ENCODE assay signal across 8 cellular contexts in genomic region chr17:65057520-65058075, GRCh38. TPM values are rescaled to one million over a fixed set of nuclear protein-coding genes. Genes with fewer than 3 reads are reported as not detected.
DNase-seq lines count a peak whose midpoint lies in the region; ATAC-seq and FAIRE-seq lines count a peak whose summit lies in the region.

No MANE protein-coding gene starts in this region.

- peaks cover 10% of the 10 kb centered on the region for H3K36me3 ChIP-seq in HUES6 (ENCODE audit: control insufficient read depth, insufficient read depth, low read length)

- no peak for DNase-seq in activated naive CD8-positive, alpha-beta T cell treated with anti-CD3 and anti-CD28 coated beads, Interleukin-2, amount 10 ng/mL, durations not matched to agents 7 days and 5 days
- DNase-seq in kidney tubule cell (ENCODE audit: low spot score) (peak; percentile 100), frontal cortex (ENCODE audit: low spot score in 2 of 2) (no peak), epidermal melanocyte (ENCODE audit: insufficient read length, low spot score) (no peak)
- DNase-seq in stimulated activated naive B cell treated with anti-CD40 and anti-IgM and Interleukin-4, amounts not matched to agents 10 μg/mL and 1 μg/mL and 100 μg/mL, for 72 hours = no peak
- DNase-seq in activated effector memory CD4-positive, alpha-beta T cell treated with anti-CD3 and anti-CD28 coated beads, Interleukin-2, amount 50 U/mL, for 16 hours = no peak

- H3K27me3 Mint-ChIP-seq in activated naive CD8-positive, alpha-beta T cell treated with anti-CD3 and anti-CD28 coated beads, Interleukin-2, amount 10 ng/mL, durations not matched to agents 7 days and 5 days = peaks cover 12% of the 10 kb centered on the region
- no peaks in the 10 kb centered on the region for H3K27me3 Mint-ChIP-seq in stimulated activated naive B cell treated with anti-CD40 and anti-IgM and Interleukin-4, amounts not matched to agents 10 μg/mL and 1 μg/mL and 100 μg/mL, for 72 hours

- peak overlapping the region; percentile 31; the same call in 1 of the 2 replicates for H3K27ac ChIP-seq in HUES6 (ENCODE audit: low read depth, low read length)

- peaks cover 27% of the 10 kb centered on the region for H3K4me1 Mint-ChIP-seq in activated naive CD8-positive, alpha-beta T cell treated with anti-CD3 and anti-CD28 coated beads, Interleukin-2, amount 10 ng/mL, durations not matched to agents 7 days and 5 days
- H3K4me1 Mint-ChIP-seq in stimulated activated naive B cell treated with anti-CD40 and anti-IgM and Interleukin-4, amounts not matched to agents 10 μg/mL and 1 μg/mL and 100 μg/mL, for 72 hours = peaks cover 15 to 42% of the 10 kb centered on the region in 2 donors

- peaks cover 36% of the 10 kb centered on the region for H3K4me1 ChIP-seq in HUES6 (ENCODE audit: control insufficient read depth, insufficient read depth, low read length)

- no peaks in the 10 kb centered on the region for H3K9me3 Mint-ChIP-seq in activated naive CD8-positive, alpha-beta T cell treated with anti-CD3 and anti-CD28 coated beads, Interleukin-2, amount 10 ng/mL, durations not matched to agents 7 days and 5 days
- no peaks in the 10 kb centered on the region for H3K9me3 Mint-ChIP-seq in stimulated activated naive B cell treated with anti-CD40 and anti-IgM and Interleukin-4, amounts not matched to agents 10 μg/mL and 1 μg/mL and 100 μg/mL, for 72 hours

- peaks cover 15% of the 10 kb centered on the region for H3K36me3 Mint-ChIP-seq in activated naive CD8-positive, alpha-beta T cell treated with anti-CD3 and anti-CD28 coated beads, Interleukin-2, amount 10 ng/mL, durations not matched to agents 7 days and 5 days
- H3K36me3 Mint-ChIP-seq in stimulated activated naive B cell treated with anti-CD40 and anti-IgM and Interleukin-4, amounts not matched to agents 10 μg/mL and 1 μg/mL and 100 μg/mL, for 72 hours = peaks cover 20 to 24% of the 10 kb centered on the region in 2 donors

- H3K27me3 ChIP-seq in HUES6 (ENCODE audit: control insufficient read depth, insufficient read depth, low read length) = no peaks in the 10 kb centered on the region

- peak overlapping the region; percentile 96 for H3K27ac Mint-ChIP-seq in activated naive CD8-positive, alpha-beta T cell treated with anti-CD3 and anti-CD28 coated beads, Interleukin-2, amount 10 ng/mL, durations not matched to agents 7 days and 5 days
- H3K27ac Mint-ChIP-seq in stimulated activated naive B cell treated with anti-CD40 and anti-IgM and Interleukin-4, amounts not matched to agents 10 μg/mL and 1 μg/mL and 100 μg/mL, for 72 hours = peak overlapping the region; percentile 99

- no peaks in the 10 kb centered on the region for H3K9me3 ChIP-seq in HUES6 (ENCODE audit: control insufficient read depth, insufficient read depth, low read depth, low read length)

- no peak for ATAC-seq in activated naive CD8-positive, alpha-beta T cell treated with anti-CD3 and anti-CD28 coated beads, Interleukin-2, amount 10 ng/mL, durations not matched to agents 7 days and 5 days (ENCODE audit: low read depth)
- no peak for ATAC-seq in stimulated activated naive B cell treated with anti-CD40 and anti-IgM and Interleukin-4, amounts not matched to agents 10 μg/mL and 1 μg/mL and 100 μg/mL, for 72 hours (replicated peaks)
- no peak for ATAC-seq in GM21423 (IDR thresholded peaks at IDR 0.05; ENCODE audit: unreplicated experiment)

- POLR2A ChIA-PET in activated naive CD8-positive, alpha-beta T cell treated with anti-CD3 and anti-CD28 coated beads, Interleukin-2, amount 10 ng/mL, durations not matched to agents 7 days and 5 days (lab: Charles Lee) = interaction anchor here (0.6 to 2.5 kb wide), 4 partner anchors 65 to 82 kb away, joined by 3 to 18 read pairs (median 10); no protein-coding TSS in a partner anchor

- no peak for FAIRE-seq in frontal cortex (lab: Jason Lieb, UNC)

- peak overlapping the region; percentile 95 for H3K4me3 Mint-ChIP-seq in activated naive CD8-positive, alpha-beta T cell treated with anti-CD3 and anti-CD28 coated beads, Interleukin-2, amount 10 ng/mL, durations not matched to agents 7 days and 5 days
- peak overlapping the region; percentile 92 to 94 for H3K4me3 Mint-ChIP-seq in stimulated activated naive B cell treated with anti-CD40 and anti-IgM and Interleukin-4, amounts not matched to agents 10 μg/mL and 1 μg/mL and 100 μg/mL, for 72 hours

- peak overlapping the region; percentile 24 for H3K9ac ChIP-seq in HUES6 (ENCODE audit: low read length)

- H3K4me3 ChIP-seq in HUES6 (ENCODE audit: low read depth, low read length) = no peak overlapping the region

RNA-seq across cellular contexts. Expression of gene GNA13, which starts 1.1 kb away (rescaled TPM):
- total RNA-seq in activated naive CD8-positive, alpha-beta T cell treated with anti-CD3 and anti-CD28 coated beads, Interleukin-2, amount 10 ng/mL, durations not matched to agents 7 days and 5 days = 10 to 100 TPM; 91.6 to 94.2 TPM
- total RNA-seq in frontal cortex = 76.6 TPM
